In the genomic region with DNA sequence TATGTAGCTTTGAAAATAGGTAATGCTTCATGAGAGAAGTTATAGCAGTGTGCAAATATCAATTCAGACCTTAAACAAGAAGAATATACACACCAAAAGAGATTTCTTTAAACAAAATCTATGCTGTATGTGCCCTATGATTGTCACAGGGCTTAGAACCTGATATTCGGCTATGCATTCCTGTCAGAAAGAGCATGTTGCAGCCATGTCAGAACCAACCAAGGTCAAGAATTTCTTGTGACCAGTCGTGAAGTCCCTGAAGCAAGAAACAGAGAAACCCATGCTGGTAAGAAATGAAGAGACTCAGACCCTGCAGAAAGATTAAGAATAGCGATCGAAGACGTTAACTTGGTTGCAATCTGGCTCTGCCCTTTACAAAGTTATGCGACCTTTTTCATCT, we compare ENCODE assay signal across 8 cellular contexts.
DNase-seq lines count a peak whose midpoint lies in the region; ATAC-seq and TF ChIP-seq lines count a peak whose summit lies in the region.

No MANE protein-coding gene starts in this region.

- no peaks in the 10 kb centered on the region for H3K27me3 Mint-ChIP-seq in CD4-positive, alpha-beta memory T cell
- peaks cover 0 to 4% of the 10 kb centered on the region in 2 donors for H3K27me3 Mint-ChIP-seq in natural killer cell treated with Interleukin-12 subunit alpha and Interleukin-12 subunit beta and Interleukin-15 and Interleukin-18, amount 100 ng/mL, for 72 hours

- H3K4me1 ChIP-seq in CD4-positive, alpha-beta memory T cell (ENCODE audit: insufficient read depth, low read length), result peaks cover 12% of the 10 kb centered on the region
- H3K4me1 ChIP-seq in colonic mucosa, result no peaks in the 10 kb centered on the region

- H3K27me3 ChIP-seq in CD4-positive, alpha-beta memory T cell (ENCODE audit: insufficient read depth, low read length), result no peaks in the 10 kb centered on the region
- H3K27me3 ChIP-seq in colonic mucosa, result no peaks in the 10 kb centered on the region

- peak overlapping the region; percentile 69 to 88 for H3K4me3 ChIP-seq in CD4-positive, alpha-beta memory T cell (ENCODE audit: low read length in 2 of 2)
- peak overlapping the region; percentile 43 for H3K4me3 ChIP-seq in colonic mucosa

- peaks cover 0 to 9% (median 4%) of the 10 kb centered on the region in 8 donors for H3K9me3 Mint-ChIP-seq in CD4-positive, alpha-beta memory T cell
- H3K9me3 Mint-ChIP-seq in natural killer cell treated with Interleukin-12 subunit alpha and Interleukin-12 subunit beta and Interleukin-15 and Interleukin-18, amount 100 ng/mL, for 72 hours, result peaks cover under 1% of the 10 kb centered on the region

- no peak for ATAC-seq in natural killer cell treated with Interleukin-12 subunit alpha and Interleukin-12 subunit beta and Interleukin-15 and Interleukin-18, amount 100 ng/mL, for 72 hours
- no peak for ATAC-seq in HG02678 (IDR thresholded peaks at IDR 0.05; ENCODE audit: unreplicated experiment)

- POLR2A ChIA-PET in CD4-positive, alpha-beta memory T cell (lab: Charles Lee; ENCODE audit: partially characterized antibody), result interaction anchor here (1.4 kb wide), 1 partner anchor 193 kb away, joined by 3 read pairs; a partner anchor contains a TSS

- no peaks in the 10 kb centered on the region for H3K36me3 ChIP-seq in CD4-positive, alpha-beta memory T cell (ENCODE audit: insufficient read depth, low read length)
- H3K36me3 ChIP-seq in colonic mucosa, result no peaks in the 10 kb centered on the region

- peak overlapping the region in 1 of 2 donors; percentile 48 for H3K9ac ChIP-seq in colonic mucosa (ENCODE audit: low read depth in 2 of 2, low read length in 2 of 2)

- H3K36me3 Mint-ChIP-seq in CD4-positive, alpha-beta memory T cell, result peaks cover 12 to 14% of the 10 kb centered on the region in 2 donors
- H3K36me3 Mint-ChIP-seq in natural killer cell treated with Interleukin-12 subunit alpha and Interleukin-12 subunit beta and Interleukin-15 and Interleukin-18, amount 100 ng/mL, for 72 hours, result peaks cover 16% of the 10 kb centered on the region

- H3K27ac Mint-ChIP-seq in CD4-positive, alpha-beta memory T cell, result peak overlapping the region in 6 of 7 donors; percentile 60 to 94 (median 83)
- peak overlapping the region; percentile 81 to 95 for H3K27ac Mint-ChIP-seq in natural killer cell treated with Interleukin-12 subunit alpha and Interleukin-12 subunit beta and Interleukin-15 and Interleukin-18, amount 100 ng/mL, for 72 hours

- H3K9me3 ChIP-seq in CD4-positive, alpha-beta memory T cell (ENCODE audit: control insufficient read depth in 1 of 2, low read length in 2 of 2), result no peaks in the 10 kb centered on the region
- H3K9me3 ChIP-seq in colonic mucosa, result no peaks in the 10 kb centered on the region

- peaks cover 9 to 35% (median 17%) of the 10 kb centered on the region in 4 donors for H3K4me1 Mint-ChIP-seq in CD4-positive, alpha-beta memory T cell
- peaks cover 11 to 20% of the 10 kb centered on the region in 2 donors for H3K4me1 Mint-ChIP-seq in natural killer cell treated with Interleukin-12 subunit alpha and Interleukin-12 subunit beta and Interleukin-15 and Interleukin-18, amount 100 ng/mL, for 72 hours (ENCODE audit: low read depth in 2 of 2)

- peak overlapping the region; percentile 26 for H3K27ac ChIP-seq in CD4-positive, alpha-beta memory T cell (ENCODE audit: low read depth, low read length)
- H3K27ac ChIP-seq in colonic mucosa, result no peak overlapping the region

- CTCF ChIA-PET in CD4-positive, alpha-beta memory T cell (lab: Charles Lee; ENCODE audit: partially characterized antibody), result no interaction called here

- peak overlapping the region; percentile 92 to 99 (median 97) for H3K4me3 Mint-ChIP-seq in CD4-positive, alpha-beta memory T cell
- peak overlapping the region; percentile 99 for H3K4me3 Mint-ChIP-seq in natural killer cell treated with Interleukin-12 subunit alpha and Interleukin-12 subunit beta and Interleukin-15 and Interleukin-18, amount 100 ng/mL, for 72 hours

- intact Hi-C loops in CD4-positive, alpha-beta memory T cell (cut with micrococcal nuclease), result loop anchor here (5.0 to 10.0 kb wide), 2 partner anchors 193 to 209 kb away; partner anchors contain the start of gene SPIN4
- intact Hi-C loops in colonic mucosa (cut with DNase I), result no loop called here

- no peak for TF ChIP-seq CTCF in colonic mucosa (IDR thresholded peaks at IDR 0.05)

- no peak for DNase-seq in CD4-positive, alpha-beta memory T cell
- peak; percentile 25 for DNase-seq in M059J (ENCODE audit: low read depth)
- no peak for DNase-seq in colonic mucosa
- DNase-seq in natural killer cell treated with Interleukin-12 subunit alpha and Interleukin-12 subunit beta and Interleukin-15 and Interleukin-18, amount 100 ng/mL, for 72 hours (ENCODE audit: low spot score), result no peak
- DNase-seq in MV-4-11 (lab: John Stamatoyannopoulos, UW), result no peak
- no peak for DNase-seq in NCI-H1105 (lab: John Stamatoyannopoulos, UW)
- DNase-seq in NCI-H146 (lab: John Stamatoyannopoulos, UW), result no peak
